Comparison of ENCODE assay signal across 15 cellular contexts in genomic region chr22:19878461-19879247, GRCh38. TPM values are rescaled to one million over a fixed set of nuclear protein-coding genes. Genes with fewer than 3 reads are reported as not detected.
DNase-seq lines count a peak whose midpoint lies in the region; ATAC-seq, FAIRE-seq and TF ChIP-seq lines count a peak whose summit lies in the region.
"Had no signal": no experiment of that assay in that cellular context is flagged by ENCODE, and none has a peak within 500 bp of the region (broad histone marks: within the 10 kb centered on the region; RNA-seq: fewer than 3 reads in every experiment).

No MANE protein-coding gene starts in this region.

- TF ChIP-seq CTCF in K562 (IDR thresholded peaks at IDR 0.05 in 2 of 3, conservative IDR thresholded peaks at IDR 0.05 in 1 of 3; ENCODE audit: insufficient read depth in 2 of 3, low read depth in 1 of 3, low read length in 3 of 3) (no peak), right lobe of liver (IDR thresholded peaks at IDR 0.05) (no peak)

- H3K4me2 ChIP-seq in K562 (ENCODE audit: insufficient read depth, low read length) = no peak overlapping the region

- WGBS in K562 (ENCODE audit: insufficient coverage, low coverage, missing lambda C conversion rate) = 64% methylated on average over 16 of the region's 16 CpGs
- 77% methylated on average over 3 of the region's 16 CpGs for WGBS in right lobe of liver (ENCODE audit: insufficient coverage, low coverage, low lambda C conversion rate, missing lambda C conversion rate)
- 87 to 88% methylated on average over 16 of the region's 16 CpGs for WGBS in aorta, 2 donors

- no peak for TF ChIP-seq RAD21 in K562 (CRISPR knock-in tag; conservative IDR thresholded peaks at IDR 0.05 in 1 of 2, IDR thresholded peaks at IDR 0.05 in 1 of 2)

- BruUV-seq in K562 (replicated peaks; lab: Mats Ljungman, UMichigan) = no TSS peak

- CTCF ChIA-PET in K562 (lab: Yijun Ruan, JAX; ENCODE audit: low intra/inter-chr PET ratio) = interaction anchor here (0.6 kb wide), 1 partner anchor 101 kb away, joined by 3 read pairs; no protein-coding TSS in a partner anchor

- no peaks in the 10 kb centered on the region for H3K9me1 ChIP-seq in K562 (ENCODE audit: control insufficient read depth, insufficient read depth, low read length)

- H2AFZ ChIP-seq in K562 (ENCODE audit: low read depth, low read length) = no peak overlapping the region

- H3K4me1 ChIP-seq in K562 (replicated peaks in 1 of 2; ENCODE audit: control insufficient read depth in 2 of 2, insufficient read depth in 2 of 2, low read length in 2 of 2) (peaks cover 12 to 83% of the 10 kb centered on the region in 2 experiments), right lobe of liver (no peaks in the 10 kb centered on the region), aorta (ENCODE audit: control insufficient read depth in 1 of 2, insufficient read depth in 2 of 2, low read length in 2 of 2) (no peaks in the 10 kb centered on the region)

- POLR2A ChIA-PET in K562 (lab: Yijun Ruan, JAX) = interaction anchor here (0.6 to 2.0 kb wide), 6 partner anchors 9 to 155 kb away, joined by 3 to 6 read pairs (median 3); no protein-coding TSS in a partner anchor

- peaks cover 34% of the 10 kb centered on the region for H4K20me1 ChIP-seq in K562 (replicated peaks; ENCODE audit: control insufficient read depth, insufficient read depth, low read length)

- H3K79me2 ChIP-seq in K562 (ENCODE audit: control insufficient read depth, insufficient read depth, low read length) = no peaks in the 10 kb centered on the region

- H3K9ac ChIP-seq in K562 (ENCODE audit: insufficient read depth in 1 of 2, low read depth in 2 of 2, low read length in 2 of 2) = peak overlapping the region in 1 of 2 experiments; percentile 70; a peak in 2 of 4 replicates

- intact Hi-C loops in K562 (cut with micrococcal nuclease) (no loop called here), right lobe of liver (cut with DNase I) (loop anchor here in 1 of 2 donors (10.0 kb wide), 1 partner anchor 124 kb away; no protein-coding TSS in a partner anchor), aorta (cut with DNase I) (no loop called here)

- no peak for TF ChIP-seq EP300 in K562 (IDR thresholded peaks at IDR 0.05; ENCODE audit: low read length)

- H3K4me3 ChIP-seq in K562 (no peak overlapping the region), right lobe of liver (no peak overlapping the region), aorta (ENCODE audit: low read length in 2 of 2) (no peak overlapping the region)
- H3K4me3 ChIP-seq: thoracic aorta had no signal

- H3K27ac ChIP-seq in K562 (ENCODE audit: extremely low read depth, low read depth, low read length) (no peak overlapping the region), right lobe of liver (no peak overlapping the region), aorta (ENCODE audit: low read depth in 1 of 2, low read length in 2 of 2) (no peak overlapping the region)
- H3K27ac ChIP-seq: thoracic aorta had no signal

- peaks cover 0 to 9% of the 10 kb centered on the region in 2 experiments; a peak in 1 of 5 replicates for H3K27me3 ChIP-seq in K562 (ENCODE audit: control insufficient read depth in 2 of 2, insufficient read depth in 2 of 2, low read length in 2 of 2)
- H3K27me3 ChIP-seq in right lobe of liver = no peaks in the 10 kb centered on the region
- no peaks in the 10 kb centered on the region for H3K27me3 ChIP-seq in aorta (ENCODE audit: control insufficient read depth in 1 of 2, insufficient read depth in 2 of 2, low read length in 1 of 2)

- no peaks in the 10 kb centered on the region for H3K9me3 ChIP-seq in K562 (replicated peaks; ENCODE audit: control insufficient read depth, insufficient read depth, low read depth, low read length)
- H3K9me3 ChIP-seq in right lobe of liver = no peaks in the 10 kb centered on the region
- H3K9me3 ChIP-seq in aorta (ENCODE audit: control insufficient read depth, low read length) = no peaks in the 10 kb centered on the region
- H3K9me3 ChIP-seq: thoracic aorta had no signal

- TF ChIP-seq POLR2A in K562 (conservative IDR thresholded peaks at IDR 0.05) (no peak), right lobe of liver (IDR thresholded peaks at IDR 0.05) (no peak)

- ATAC-seq in K562 (no peak), right lobe of liver (no peak), aorta (ENCODE audit: low FRiP score) (no peak)

- H3K36me3 ChIP-seq in K562 (ENCODE audit: control insufficient read depth, insufficient read depth, low read length) = no peaks in the 10 kb centered on the region
- no peaks in the 10 kb centered on the region for H3K36me3 ChIP-seq in right lobe of liver
- H3K36me3 ChIP-seq in aorta (ENCODE audit: control insufficient read depth in 1 of 2, insufficient read depth in 2 of 2, low read length in 1 of 2) = no peaks in the 10 kb centered on the region

- FAIRE-seq in K562 (lab: Jason Lieb, UNC) = peak; percentile 40
- FAIRE-seq: keratinocyte had no signal

- DNase-seq in stimulated activated CD4-positive, alpha-beta T cell treated with anti-CD3 and anti-CD28 coated beads, Interleukin-4, amount 100 ng/mL, for 1 hour = peak; percentile 1
- DNase-seq in stimulated activated CD4-positive, alpha-beta T cell treated with anti-CD3 and anti-CD28 coated beads, Interleukin-2, amount 100 ng/mL, for 24 hours = no peak
- DNase-seq in K562 (ENCODE audit: extremely low read depth in 1 of 4, low spot score in 3 of 4) (no peak), right lobe of liver (peak in 2 of 3 donors; percentile 20 to 53), aorta (peak; percentile 9 to 55), GDM1 (lab: John Stamatoyannopoulos, UW) (no peak), SHP77 treated with DMSO at 0.1 percent for 48 hours (lab: John Stamatoyannopoulos, UW) (no peak), DMS79 treated with DMSO at 0.1 percent for 48 hours (lab: John Stamatoyannopoulos, UW) (no peak)
- DNase-seq: activated CD4-positive, alpha-beta T cell treated with anti-CD3 and anti-CD28 coated beads, Interleukin-2, amount 50 U/mL, for 1 hour; erythroblast; NCI-H1048; NCI-H510A treated with DMSO at 0.1 percent for 48 hours; occipital lobe had no signal

- in situ Hi-C loops in K562 (cut with MboI) = no loop called here

TF ChIP-seq in K562, 482 proteins besides CTCF, POLR2A, EP300 and RAD21 (continues in another document):
- TF ChIP-seq, protein P1, sequence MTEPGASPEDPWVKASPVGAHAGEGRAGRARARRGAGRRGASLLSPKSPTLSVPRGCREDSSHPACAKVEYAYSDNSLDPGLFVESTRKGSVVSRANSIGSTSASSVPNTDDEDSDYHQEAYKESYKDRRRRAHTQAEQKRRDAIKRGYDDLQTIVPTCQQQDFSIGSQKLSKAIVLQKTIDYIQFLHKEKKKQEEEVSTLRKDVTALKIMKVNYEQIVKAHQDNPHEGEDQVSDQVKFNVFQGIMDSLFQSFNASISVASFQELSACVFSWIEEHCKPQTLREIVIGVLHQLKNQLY (CRISPR knock-in tag; conservative IDR thresholded peaks at IDR 0.05) = peak in 1 of 2 experiments; percentile 7; a peak in 1 of 4 replicates
- 0 out of 2 replicates have a peak, but pooled peaks have one; percentile 6 for TF ChIP-seq ZNF764 (CRISPR knock-in tag; IDR thresholded peaks at IDR 0.05; ENCODE audit: low read depth)
- TF ChIP-seq SETDB1 (IDR thresholded peaks at IDR 0.05; ENCODE audit: low read length) = peak; percentile 95
- TF ChIP-seq POLR2G (IDR thresholded peaks at IDR 0.05; ENCODE audit: low read depth, low read length) = peak; percentile 40; the same call in 1 of the 2 replicates

RNA-seq across cellular contexts. Expression of gene GNB1L, which starts 24.0 kb away (rescaled TPM):
- total RNA-seq in K562 (2011; cell fraction: chromatin; rRNA removed; ENCODE audit: low replicate concordance) = 5.3 and 21.3 TPM in 2 replicates
- 21.8 and 25.5 TPM in 2 replicates for total RNA-seq in K562 (2011; cell fraction: nucleolus; rRNA removed)
- 7.3 and 7.8 TPM in 2 replicates for total RNA-seq in K562 (2011; cell fraction: nucleoplasm; rRNA removed)
- total RNA-seq in K562 (2014; rRNA removed) = 48.9 and 69.1 TPM in 2 replicates
- total RNA-seq in K562 (2014; rRNA removed; fragmentation: Illumina TruSeq; extraction: Trizol) = 0.57 and 0.84 TPM in 2 replicates
- 17.8 and 20.6 TPM in 2 replicates for total RNA-seq in K562 (2015; rRNA removed; fragmentation: Illumina TruSeq; extraction: Trizol)
- total RNA-seq in K562 (2021) = 50.5 and 55.3 TPM in 2 replicates
- polyA plus RNA-seq in K562 (2011; rRNA removed) = 10.2 and 35.0 TPM in 2 replicates
- 37.2 and 43.8 TPM in 2 replicates for polyA plus RNA-seq in K562 (2011; cell fraction: cytosol; rRNA removed)
- polyA plus RNA-seq in K562 (2011; cell fraction: nucleus; rRNA removed) = 33.2 and 43.3 TPM in 2 replicates
- 42.2 and 62.2 TPM in 2 replicates for polyA plus RNA-seq in K562 (2012)
- 1.9 and 18.0 TPM in 2 replicates for polyA plus RNA-seq in K562 (2014; fragmentation: Illumina TruSeq; extraction: Trizol)
- 1 to 10 TPM in 1 of 2 experiments, under 1 TPM in 1; 0.56 to 3.5 TPM for polyA plus RNA-seq in K562 (2014; fragmentation: Nextera tagmentation; extraction: Ambion mirVana)
- 40.7 and 41.3 TPM in 2 replicates for polyA plus RNA-seq in K562 (2014; rRNA removed)
- 2.8 and 3.7 TPM in 2 replicates for polyA minus RNA-seq in K562 (2011; rRNA and poly(A)+ RNA removed)
- polyA minus RNA-seq in K562 (2011; cell fraction: cytosol; rRNA and poly(A)+ RNA removed) = 13.2 and 33.0 TPM in 2 replicates
- polyA minus RNA-seq in K562 (2011; cell fraction: nucleus; rRNA and poly(A)+ RNA removed) = 12.0 and 14.3 TPM in 2 replicates
- 1 to 10 TPM; 1.4 to 3.2 (median 2.7) TPM for total RNA-seq in right lobe of liver
- total RNA-seq in aorta = 1 to 10 TPM; 4.7 to 5.0 TPM
- 10 to 100 TPM in 1 of 2 donors, 1 to 10 TPM in 1; 4.3 to 12.6 TPM for polyA plus RNA-seq in aorta

RNA-seq across cellular contexts. Expression of gene RTL10, which starts 24.0 kb away (rescaled TPM):
- total RNA-seq in K562 (2011; cell fraction: chromatin; rRNA removed; ENCODE audit: low replicate concordance) = 82.4 and 192 TPM in 2 replicates
- 134 and 166 TPM in 2 replicates for total RNA-seq in K562 (2011; cell fraction: nucleolus; rRNA removed)
- total RNA-seq in K562 (2011; cell fraction: nucleoplasm; rRNA removed) = 107 and 110 TPM in 2 replicates
- total RNA-seq in K562 (2014; rRNA removed) = 32.5 and 42.0 TPM in 2 replicates
- total RNA-seq in K562 (2014; rRNA removed; fragmentation: Illumina TruSeq; extraction: Trizol) = 16.3 and 19.8 TPM in 2 replicates
- 26.2 and 28.8 TPM in 2 replicates for total RNA-seq in K562 (2015; rRNA removed; fragmentation: Illumina TruSeq; extraction: Trizol)
- total RNA-seq in K562 (2021) = 75.4 and 75.5 TPM in 2 replicates
- polyA plus RNA-seq in K562 (2011; rRNA removed) = 32.7 and 82.6 TPM in 2 replicates
- polyA plus RNA-seq in K562 (2011; cell fraction: cytosol; rRNA removed) = 68.8 and 74.9 TPM in 2 replicates
- polyA plus RNA-seq in K562 (2011; cell fraction: nucleus; rRNA removed) = 124 and 157 TPM in 2 replicates
- 40.3 and 56.9 TPM in 2 replicates for polyA plus RNA-seq in K562 (2012)
- 39.2 and 40.1 TPM in 2 replicates for polyA plus RNA-seq in K562 (2014; fragmentation: Illumina TruSeq; extraction: Trizol)
- polyA plus RNA-seq in K562 (2014; fragmentation: Nextera tagmentation; extraction: Ambion mirVana) = 10 to 100 TPM; 23.6 to 33.7 TPM
- 28.2 and 31.2 TPM in 2 replicates for polyA plus RNA-seq in K562 (2014; rRNA removed)
- polyA minus RNA-seq in K562 (2011; rRNA and poly(A)+ RNA removed) = 49.5 and 66.5 TPM in 2 replicates
- 31.7 and 46.0 TPM in 2 replicates for polyA minus RNA-seq in K562 (2011; cell fraction: cytosol; rRNA and poly(A)+ RNA removed)
- polyA minus RNA-seq in K562 (2011; cell fraction: nucleus; rRNA and poly(A)+ RNA removed) = 42.7 and 85.4 TPM in 2 replicates
- 1 to 10 TPM; 6.4 to 9.1 (median 6.6) TPM for total RNA-seq in right lobe of liver
- total RNA-seq in aorta = 10 to 100 TPM in 1 of 2 donors, 1 to 10 TPM in 1; 7.7 to 16.6 TPM
- 1 to 10 TPM; 5.5 to 8.0 TPM for polyA plus RNA-seq in aorta

Comparison
In these comparisons a context has a peak if more than half of its experiments do, and no peak if none do; other contexts are left out.
1. DNase-seq: peak in stimulated activated CD4-positive, alpha-beta T cell treated with anti-CD3 and anti-CD28 coated beads, Interleukin-4, amount 100 ng/mL, for 1 hour (single experiment), right lobe of liver (2 of 3) and aorta (2 of 2); none in stimulated activated CD4-positive, alpha-beta T cell treated with anti-CD3 and anti-CD28 coated beads, Interleukin-2, amount 100 ng/mL, for 24 hours (0 of 2), K562 (0 of 4), GDM1 (single experiment), SHP77 treated with DMSO at 0.1 percent for 48 hours (single experiment) and DMS79 treated with DMSO at 0.1 percent for 48 hours (single experiment).